ENCODE assay signal across 19 cellular contexts in the genomic region with DNA sequence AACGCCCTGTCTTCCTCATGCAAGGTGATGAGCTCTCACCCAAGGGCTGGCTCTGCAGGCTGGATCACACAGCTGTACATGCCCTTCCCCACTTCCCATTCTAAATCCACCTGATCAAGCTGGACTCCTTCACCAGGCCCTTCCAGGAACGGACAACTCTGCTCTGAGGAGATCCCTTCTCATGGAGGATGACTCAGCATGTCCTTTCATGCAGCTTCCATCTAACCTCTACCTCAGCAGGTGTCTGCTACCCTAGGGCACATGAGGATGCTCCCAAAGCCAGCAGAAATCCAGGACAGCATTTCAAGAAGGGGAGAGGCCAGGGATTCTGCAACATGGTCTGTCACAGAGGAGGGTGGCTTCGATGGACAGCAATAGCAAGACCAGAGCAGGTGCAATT.
A peak's percentile ranks its signal among the peaks of the same experiment; 100 is the strongest.
DNase-seq lines count a peak whose midpoint lies in the region; ATAC-seq, FAIRE-seq and TF ChIP-seq lines count a peak whose summit lies in the region.
"Had no signal": no experiment of that assay in that cellular context is flagged by ENCODE, and none has a peak within 500 bp of the region (broad histone marks: within the 10 kb centered on the region; RNA-seq: fewer than 3 reads in every experiment).

No MANE protein-coding gene starts in this region.

- intact Hi-C loops in HepG2 (cut with micrococcal nuclease; ENCODE audit: unreplicated experiment) (no loop called here), right lobe of liver (cut with DNase I) (no loop called here)

- no peak overlapping the region for H2BK15ac ChIP-seq in H1 (ENCODE audit: low read length)

- CTCF ChIA-PET in HepG2 (lab: Yijun Ruan, JAX; ENCODE audit: low intra/inter-chr PET ratio, low total read pairs) (no interaction called here), H1 (lab: Charles Lee; ENCODE audit: partially characterized antibody) (interaction anchor here (0.6 to 3.4 kb wide), 37 partner anchors 8 to 489 kb away, joined by 3 to 35 read pairs (median 3); no protein-coding TSS in a partner anchor)

- no peak overlapping the region for H3K4me3 ChIP-seq in HepG2 (replicated peaks in 1 of 3; ENCODE audit: insufficient read depth in 1 of 3, low read depth in 2 of 3, low read length in 3 of 3)
- no peak overlapping the region for H3K4me3 ChIP-seq in right lobe of liver
- no peak overlapping the region for H3K4me3 ChIP-seq in H1 (ENCODE audit: extremely low read depth in 1 of 4, insufficient read depth in 2 of 4, low read depth in 3 of 4, low read length in 4 of 4)
- no peak overlapping the region for H3K4me3 ChIP-seq in Peyer's patch
- H3K4me3 ChIP-seq: GM23248 had no signal

- FAIRE-seq in HepG2 (lab: Jason Lieb, UNC) (no peak), H1 (lab: Jason Lieb, UNC) (no peak)
- FAIRE-seq: G401.6, GM12891, GM19239 had no signal

- H2AK5ac ChIP-seq in H1 (ENCODE audit: low read depth, low read length): no peak overlapping the region

- no peak overlapping the region for H2BK5ac ChIP-seq in H1 (ENCODE audit: low read depth, low read length)

- H4K5ac ChIP-seq in H1 (ENCODE audit: insufficient read length, low read depth, low read length): no peak overlapping the region

- no peak overlapping the region for H3K4me2 ChIP-seq in HepG2 (ENCODE audit: low read depth, low read length)
- H3K4me2 ChIP-seq in H1 (ENCODE audit: insufficient read depth in 1 of 2, low read depth in 2 of 2, low read length in 2 of 2): no peak overlapping the region

- WGBS in HepG2 (ENCODE audit: low lambda C conversion rate): 3% methylated on average over 3 of the region's 3 CpGs
- 88% methylated on average over 1 of the region's 3 CpGs for WGBS in right lobe of liver (ENCODE audit: insufficient coverage, low coverage, low lambda C conversion rate, missing lambda C conversion rate)
- WGBS in H1 (ENCODE audit: extremely low coverage in 1 of 2, insufficient coverage in 1 of 2, insufficient read length in 1 of 2, insufficient replicate concordance in 2 of 2, low coverage in 1 of 2, low lambda C conversion rate in 2 of 2, missing lambda C conversion rate in 1 of 2), 2 experiments: 91% methylated on average over 3 of the region's 3 CpGs; no CpG with 5 or more reads in 1 of the 2 experiments

- H3K23ac ChIP-seq in H1 (ENCODE audit: insufficient read length): no peak overlapping the region

- no peaks in the 10 kb centered on the region for H3K36me3 ChIP-seq in HepG2 (replicated peaks in 1 of 2; ENCODE audit: control insufficient read depth in 1 of 2, insufficient read depth in 2 of 2, low read length in 2 of 2)
- H3K36me3 ChIP-seq in right lobe of liver: no peaks in the 10 kb centered on the region
- no peaks in the 10 kb centered on the region for H3K36me3 ChIP-seq in H1 (ENCODE audit: control insufficient read depth in 2 of 4, insufficient read depth in 4 of 4, low read length in 3 of 4)
- no peaks in the 10 kb centered on the region for H3K36me3 ChIP-seq in Peyer's patch
- H3K36me3 ChIP-seq: BE2C had no signal

- H3K27me3 ChIP-seq in HepG2 (ENCODE audit: control insufficient read depth in 1 of 2, insufficient read depth in 2 of 2, low read length in 2 of 2) (no peaks in the 10 kb centered on the region), right lobe of liver (no peaks in the 10 kb centered on the region), H1 (replicated peaks in 1 of 4; ENCODE audit: control insufficient read depth in 3 of 4, extremely low read depth in 1 of 4, insufficient read depth in 3 of 4, low read length in 3 of 4) (peaks cover 0 to 1% (median 0%) of the 10 kb centered on the region in 4 experiments; a peak in 2 of 7 replicates), Peyer's patch (no peaks in the 10 kb centered on the region)
- H3K27me3 ChIP-seq: BE2C had no signal

- H3K14ac ChIP-seq in H1 (ENCODE audit: insufficient read length): no peak overlapping the region

- TF ChIP-seq EP300 in HepG2 (IDR thresholded peaks at IDR 0.05; ENCODE audit: low read depth in 2 of 2, low read length in 2 of 2) (no peak), HepG2 (CRISPR knock-in tag; IDR thresholded peaks at IDR 0.05; ENCODE audit: borderline replicate concordance) (no peak), H1 (IDR thresholded peaks at IDR 0.05; ENCODE audit: borderline replicate concordance in 1 of 2, low read depth in 2 of 2, low read length in 2 of 2) (no peak)

- TF ChIP-seq CTCF in HepG2 (CRISPR knock-in tag; IDR thresholded peaks at IDR 0.05): no peak
- no peak for TF ChIP-seq CTCF in right lobe of liver (IDR thresholded peaks at IDR 0.05)
- TF ChIP-seq CTCF in H1 (IDR thresholded peaks at IDR 0.05; ENCODE audit: control extremely low read depth in 1 of 3, insufficient read depth in 1 of 3, low read depth in 1 of 3, low read length in 3 of 3): no peak
- TF ChIP-seq CTCF in Peyer's patch (IDR thresholded peaks at IDR 0.05): no peak

- H3K9ac ChIP-seq in HepG2 (ENCODE audit: insufficient read depth, low read depth, low read length) (no peak overlapping the region), H1 (replicated peaks in 1 of 4; ENCODE audit: extremely low read depth in 1 of 4, low read depth in 3 of 4, low read length in 3 of 4) (no peak overlapping the region)
- H3K9ac ChIP-seq: GM23248 had no signal

- ATAC-seq in HepG2 (no peak), right lobe of liver (no peak)
- ATAC-seq: HCT116 had no signal

- POLR2A ChIA-PET in HepG2 (lab: Yijun Ruan, JAX): no interaction called here
- POLR2A ChIA-PET in H1 (lab: Charles Lee; ENCODE audit: partially characterized antibody): interaction anchor here (0.6 kb wide), 1 partner anchor 323 kb away, joined by 3 read pairs; no protein-coding TSS in a partner anchor

- H3K56ac ChIP-seq in H1 (replicated peaks; ENCODE audit: insufficient read length, low read depth, low read length): no peak overlapping the region

- H4K91ac ChIP-seq in H1 (replicated peaks; ENCODE audit: insufficient read length, low read length): no peak overlapping the region

- peaks cover 2% of the 10 kb centered on the region; the same call in 1 of the 2 replicates for H3K23me2 ChIP-seq in H1 (ENCODE audit: low read depth, low read length)

- H2AFZ ChIP-seq in HepG2 (ENCODE audit: low read length) (no peak overlapping the region), H1 (ENCODE audit: low read length) (no peak overlapping the region)
- H2AFZ ChIP-seq: GM23248 had no signal

- in situ Hi-C loops in HepG2 (cut with HindIII; ENCODE audit: extremely low pct_ligation_motif_present, low pct_unique_long_range_greater_than_20kb): no loop called here

- DNase-seq in HepG2 (ENCODE audit: low spot score): no peak
- DNase-seq in right lobe of liver: no peak
- DNase-seq in NCI-H69 (lab: John Stamatoyannopoulos, UW): peak; percentile 24
- no peak for DNase-seq in H1 (ENCODE audit: low read depth in 1 of 2, low spot score in 2 of 2)
- DNase-seq in NCI-H1092 treated with DMSO at 0.1 percent for 48 hours (lab: John Stamatoyannopoulos, UW): no peak
- no peak for DNase-seq in Peyer's patch
- DNase-seq in T-helper 2 cell: no peak
- DNase-seq: 8988T; CD4-positive, alpha-beta memory T cell; GM23248; H7; HFFc6; KG1 had no signal

- H3K79me1 ChIP-seq in H1 (ENCODE audit: low read depth, low read length): no peaks in the 10 kb centered on the region

- H3K27ac ChIP-seq in HepG2 (ENCODE audit: extremely low read length, insufficient read depth, low read length) (no peak overlapping the region), right lobe of liver (no peak overlapping the region), H1 (ENCODE audit: low read depth, low read length) (no peak overlapping the region), Peyer's patch (no peak overlapping the region)
- H3K27ac ChIP-seq: GM23248, HL-60 had no signal

- no peaks in the 10 kb centered on the region for H3K9me3 ChIP-seq in HepG2 (ENCODE audit: low read length)
- H3K9me3 ChIP-seq in right lobe of liver: no peaks in the 10 kb centered on the region
- H3K9me3 ChIP-seq in H1 (ENCODE audit: insufficient read depth in 2 of 2, low read depth in 1 of 2, low read length in 1 of 2): no peaks in the 10 kb centered on the region
- no peaks in the 10 kb centered on the region for H3K9me3 ChIP-seq in Peyer's patch
- H3K9me3 ChIP-seq: BE2C had no signal

- TF ChIP-seq RAD21 in HepG2 (CRISPR knock-in tag; IDR thresholded peaks at IDR 0.05): no peak
- no peak for TF ChIP-seq RAD21 in H1 (IDR thresholded peaks at IDR 0.05 in 1 of 2, conservative IDR thresholded peaks at IDR 0.05 in 1 of 2; ENCODE audit: low read depth in 2 of 2, low read length in 2 of 2)

- H2BK120ac ChIP-seq in H1 (replicated peaks; ENCODE audit: low read depth, low read length): no peak overlapping the region

- H3K4me1 ChIP-seq in HepG2 (ENCODE audit: insufficient read depth, low read length) (no peaks in the 10 kb centered on the region), right lobe of liver (no peaks in the 10 kb centered on the region), H1 (replicated peaks in 1 of 4; ENCODE audit: control insufficient read depth in 3 of 4, insufficient read depth in 4 of 4, low read length in 3 of 4) (peaks cover 2 to 5% (median 4%) of the 10 kb centered on the region in 4 experiments; a peak in 4 of 7 replicates), Peyer's patch (no peaks in the 10 kb centered on the region)
- H3K4me1 ChIP-seq: BE2C had no signal

- no peak overlapping the region for H3K18ac ChIP-seq in H1 (ENCODE audit: extremely low read depth, low read length)

- TF ChIP-seq POLR2A in HepG2 (IDR thresholded peaks at IDR 0.05; ENCODE audit: insufficient read depth in 1 of 2, low read depth in 2 of 2, low read length in 2 of 2) (no peak), right lobe of liver (IDR thresholded peaks at IDR 0.05) (no peak), H1 (IDR thresholded peaks at IDR 0.05; ENCODE audit: control extremely low read depth in 1 of 2, low read depth in 2 of 2, low read length in 2 of 2) (no peak), Peyer's patch (IDR thresholded peaks at IDR 0.05) (no peak)

- H2BK20ac ChIP-seq in H1 (ENCODE audit: low read length): no peak overlapping the region

- H4K8ac ChIP-seq in H1 (ENCODE audit: extremely low read depth, insufficient read depth, low read length): no peak overlapping the region

- H3K79me2 ChIP-seq in HepG2 (ENCODE audit: insufficient read depth, low read length) (no peaks in the 10 kb centered on the region), H1 (ENCODE audit: control insufficient read depth in 1 of 2, insufficient read depth in 2 of 2, low read length in 2 of 2) (no peaks in the 10 kb centered on the region)

- no peak overlapping the region for H3K4ac ChIP-seq in H1 (replicated peaks; ENCODE audit: insufficient read length, low read depth, low read length)

- no TSS peak for BruUV-seq in HepG2 (replicated peaks; lab: Mats Ljungman, UMichigan)

- peak overlapping the region; percentile 30; the same call in 1 of the 2 replicates for H2BK12ac ChIP-seq in H1 (ENCODE audit: low read depth, low read length)

- no peaks in the 10 kb centered on the region for H4K20me1 ChIP-seq in HepG2 (ENCODE audit: insufficient read depth, low read length)
- no peaks in the 10 kb centered on the region for H4K20me1 ChIP-seq in H1 (replicated peaks in 1 of 2; ENCODE audit: control insufficient read depth in 1 of 2, insufficient read depth in 2 of 2, low read length in 2 of 2)

TF ChIP-seq in HepG2, 621 proteins besides CTCF, POLR2A, EP300 and RAD21 (continues in another document):
- TF ChIP-seq MAFF (IDR thresholded peaks at IDR 0.05; ENCODE audit: low read depth, low read length): peak; percentile 17; the same call in 1 of the 2 replicates

TF ChIP-seq in H1, 55 proteins besides CTCF, POLR2A, EP300 and RAD21 (continues in another document):
- TF ChIP-seq CREB1 (IDR thresholded peaks at IDR 0.05) (no peak), YY1 (IDR thresholded peaks at IDR 0.05; ENCODE audit: low read depth, low read length) (no peak)
